20 cellular contexts compared by ENCODE assay signal in the genomic region with DNA sequence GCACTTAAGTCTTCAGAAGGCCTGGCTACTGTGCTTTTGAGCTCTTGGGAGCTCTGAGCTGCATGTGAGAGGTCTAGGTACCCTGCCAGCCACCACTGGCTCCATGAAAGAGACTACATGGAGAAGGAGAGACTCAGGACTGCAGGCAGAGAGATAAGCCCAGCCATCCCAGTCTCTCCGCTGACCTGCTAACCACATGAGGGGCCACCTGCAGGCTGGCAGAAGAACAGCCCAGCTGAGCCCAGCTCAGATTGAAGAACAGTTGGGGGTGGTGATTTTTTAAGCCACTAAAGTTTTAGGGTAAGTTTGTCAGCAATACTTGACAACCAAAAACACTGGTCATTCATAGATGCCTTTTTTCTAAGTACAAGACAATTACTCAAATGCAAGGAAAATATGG.
"Had no signal": no experiment of that assay in that cellular context is flagged by ENCODE, and none has a peak within 500 bp of the region (broad histone marks: within the 10 kb centered on the region; RNA-seq: fewer than 3 reads in every experiment).

No MANE protein-coding gene starts in this region.

- H3K27me3 ChIP-seq: cardiac muscle cell, esophagus muscularis mucosa, right atrium auricular region, suprapubic skin had no signal

- H3K9me3 Mint-ChIP-seq: type B pancreatic cell had no signal

- H3K27me3 Mint-ChIP-seq: activated CD8-positive, alpha-beta T cell treated with anti-CD3 and anti-CD28 coated beads for 36 hours; memory B cell; naive thymus-derived CD8-positive, alpha-beta T cell; progenitor cell of endocrine pancreas; stimulated activated naive CD8-positive, alpha-beta T cell treated with anti-CD3 and anti-CD28 coated beads, Interleukin-15, Interleukin-2, amounts not matched to agents 100 ng/mL and 50 ng/mL, for 24 hours; T-cell; type B pancreatic cell had no signal

- ATAC-seq: activated CD8-positive, alpha-beta T cell treated with anti-CD3 and anti-CD28 coated beads for 36 hours; activated naive CD4-positive, alpha-beta T cell treated with anti-CD3 and anti-CD28 coated beads, Interleukin-2, amount 50 U/mL, for 72 hours; activated T-cell treated with anti-CD3 and anti-CD28 coated beads, Interleukin-2, amount 50 U/mL, for 4 hours; naive thymus-derived CD8-positive, alpha-beta T cell; T-cell had no signal

- H3K27ac Mint-ChIP-seq: activated CD8-positive, alpha-beta T cell treated with anti-CD3 and anti-CD28 coated beads for 36 hours; activated naive CD4-positive, alpha-beta T cell treated with anti-CD3 and anti-CD28 coated beads, Interleukin-2, amount 50 U/mL, for 72 hours; memory B cell; naive thymus-derived CD8-positive, alpha-beta T cell; progenitor cell of endocrine pancreas; stimulated activated naive CD8-positive, alpha-beta T cell treated with anti-CD3 and anti-CD28 coated beads, Interleukin-15, Interleukin-2, amounts not matched to agents 100 ng/mL and 50 ng/mL, for 24 hours; T-cell; type B pancreatic cell had no signal

- DNase-seq: activated CD4-positive, alpha-beta T cell treated with anti-CD3 and anti-CD28 coated beads for 4 hours; activated CD8-positive, alpha-beta T cell treated with anti-CD3 and anti-CD28 coated beads for 36 hours; activated effector memory CD4-positive, alpha-beta T cell treated with anti-CD3 and anti-CD28 coated beads, Interleukin-2, amount 50 U/mL, for 16 hours; activated T-cell treated with anti-CD3 and anti-CD28 coated beads, Interleukin-2, amount 50 U/mL, for 4 hours; kidney; left ventricle myocardium inferior; naive thymus-derived CD8-positive, alpha-beta T cell; nucleus accumbens; T-cell; T1000 had no signal

- H3K36me3 Mint-ChIP-seq: memory B cell, T-cell, type B pancreatic cell had no signal

- H3K4me3 Mint-ChIP-seq: activated CD8-positive, alpha-beta T cell treated with anti-CD3 and anti-CD28 coated beads for 36 hours; activated T-cell treated with anti-CD3 and anti-CD28 coated beads, Interleukin-2, amount 50 U/mL, for 4 hours; memory B cell; naive thymus-derived CD8-positive, alpha-beta T cell; stimulated activated naive CD8-positive, alpha-beta T cell treated with anti-CD3 and anti-CD28 coated beads, Interleukin-15, Interleukin-2, amounts not matched to agents 100 ng/mL and 50 ng/mL, for 24 hours; T-cell; type B pancreatic cell had no signal

- H3K27ac ChIP-seq: cardiac muscle cell, esophagus muscularis mucosa, left ventricle myocardium inferior, right atrium auricular region, suprapubic skin had no signal

- H3K4me1 ChIP-seq: esophagus muscularis mucosa, left ventricle myocardium inferior, right atrium auricular region, suprapubic skin had no signal

- H3K9me3 ChIP-seq: esophagus muscularis mucosa, right atrium auricular region, suprapubic skin had no signal

- H3K4me2 ChIP-seq: smooth muscle cell had no signal

- H3K36me3 ChIP-seq: cardiac muscle cell, esophagus muscularis mucosa, left ventricle myocardium inferior, right atrium auricular region, suprapubic skin had no signal

- H3K4me3 ChIP-seq: cardiac muscle cell, esophagus muscularis mucosa, left ventricle myocardium inferior, right atrium auricular region, smooth muscle cell, suprapubic skin had no signal

- H3K4me1 Mint-ChIP-seq: memory B cell; naive thymus-derived CD8-positive, alpha-beta T cell; T-cell had no signal
